16 cellular contexts compared by ENCODE assay signal in genomic region chr4:91280551-91281290, GRCh38.
"Had no signal": no experiment of that assay in that cellular context is flagged by ENCODE, and none has a peak within 500 bp of the region (broad histone marks: within the 10 kb centered on the region; RNA-seq: fewer than 3 reads in every experiment).

No MANE protein-coding gene starts in this region.

- H3K36me3 Mint-ChIP-seq: activated CD4-positive, alpha-beta memory T cell treated with anti-CD3 and anti-CD28 coated beads for 36 hours; activated CD8-positive, alpha-beta memory T cell treated with anti-CD3 and anti-CD28 coated beads, Interleukin-2, amount 10 ng/mL, durations not matched to agents 7 days and 5 days; naive thymus-derived CD4-positive, alpha-beta T cell; type B pancreatic cell had no signal

- H3K36me3 ChIP-seq: adrenal gland, gastrocnemius medialis, heart right ventricle, pancreas, spleen had no signal

- FAIRE-seq: islet of Langerhans, pancreas had no signal

- ATAC-seq: activated CD4-positive, alpha-beta T cell treated with anti-CD3 and anti-CD28 coated beads for 36 hours; activated CD8-positive, alpha-beta memory T cell treated with anti-CD3 and anti-CD28 coated beads, Interleukin-2, amount 10 ng/mL, durations not matched to agents 7 days and 5 days; gastrocnemius medialis; naive thymus-derived CD4-positive, alpha-beta T cell; sciatic nerve; stimulated activated naive CD8-positive, alpha-beta T cell treated with anti-CD3 and anti-CD28 coated beads, Interleukin-15, amount 100 ng/mL, for 72 hours had no signal

- H3K4me1 ChIP-seq: adrenal gland, gastrocnemius medialis, pancreas, spleen had no signal

- H3K27me3 ChIP-seq: adrenal gland, gastrocnemius medialis, heart right ventricle, pancreas, spleen had no signal

- H3K27me3 Mint-ChIP-seq: activated CD4-positive, alpha-beta memory T cell treated with anti-CD3 and anti-CD28 coated beads for 36 hours; activated CD4-positive, alpha-beta T cell treated with anti-CD3 and anti-CD28 coated beads for 36 hours; activated CD8-positive, alpha-beta memory T cell treated with anti-CD3 and anti-CD28 coated beads, Interleukin-2, amount 10 ng/mL, durations not matched to agents 7 days and 5 days; naive thymus-derived CD4-positive, alpha-beta T cell; stimulated activated naive CD8-positive, alpha-beta T cell treated with anti-CD3 and anti-CD28 coated beads, Interleukin-15, amount 100 ng/mL, for 72 hours; type B pancreatic cell had no signal

- H3K27ac ChIP-seq: adrenal gland, gastrocnemius medialis, heart right ventricle, pancreas, spleen had no signal

- H3K4me1 Mint-ChIP-seq: activated CD4-positive, alpha-beta T cell treated with anti-CD3 and anti-CD28 coated beads for 36 hours; activated CD8-positive, alpha-beta memory T cell treated with anti-CD3 and anti-CD28 coated beads, Interleukin-2, amount 10 ng/mL, durations not matched to agents 7 days and 5 days; naive thymus-derived CD4-positive, alpha-beta T cell; stimulated activated naive CD8-positive, alpha-beta T cell treated with anti-CD3 and anti-CD28 coated beads, Interleukin-15, amount 100 ng/mL, for 72 hours had no signal

- H3K27ac Mint-ChIP-seq: activated CD4-positive, alpha-beta memory T cell treated with anti-CD3 and anti-CD28 coated beads for 36 hours; activated CD4-positive, alpha-beta T cell treated with anti-CD3 and anti-CD28 coated beads for 36 hours; activated CD8-positive, alpha-beta memory T cell treated with anti-CD3 and anti-CD28 coated beads, Interleukin-2, amount 10 ng/mL, durations not matched to agents 7 days and 5 days; naive thymus-derived CD4-positive, alpha-beta T cell; stimulated activated naive CD8-positive, alpha-beta T cell treated with anti-CD3 and anti-CD28 coated beads, Interleukin-15, amount 100 ng/mL, for 72 hours; type B pancreatic cell had no signal

- H3K4me3 Mint-ChIP-seq: activated CD4-positive, alpha-beta memory T cell treated with anti-CD3 and anti-CD28 coated beads for 36 hours; activated CD4-positive, alpha-beta T cell treated with anti-CD3 and anti-CD28 coated beads for 36 hours; activated CD8-positive, alpha-beta memory T cell treated with anti-CD3 and anti-CD28 coated beads, Interleukin-2, amount 10 ng/mL, durations not matched to agents 7 days and 5 days; naive thymus-derived CD4-positive, alpha-beta T cell; stimulated activated naive CD8-positive, alpha-beta T cell treated with anti-CD3 and anti-CD28 coated beads, Interleukin-15, amount 100 ng/mL, for 72 hours; type B pancreatic cell had no signal

- H3K9me3 ChIP-seq: adrenal gland, gastrocnemius medialis, pancreas had no signal

- H3K4me3 ChIP-seq: adrenal gland, gastrocnemius medialis, heart right ventricle, pancreas, spleen had no signal

- DNase-seq: activated CD4-positive, alpha-beta memory T cell treated with anti-CD3 and anti-CD28 coated beads for 36 hours; activated CD4-positive, alpha-beta T cell treated with anti-CD3 and anti-CD28 coated beads for 36 hours; activated CD8-positive, alpha-beta memory T cell treated with anti-CD3 and anti-CD28 coated beads, Interleukin-2, amount 10 ng/mL, durations not matched to agents 7 days and 5 days; activated naive CD4-positive, alpha-beta T cell treated with anti-CD3 and anti-CD28 coated beads, Interleukin-2, amount 50 U/mL, for 16 hours; activated T-cell treated with anti-CD3 and anti-CD28 coated beads, Interleukin-2, amount 50 U/mL, for 1 hour; erythroblast; gastrocnemius medialis; naive thymus-derived CD4-positive, alpha-beta T cell; pancreas; spleen; stimulated activated naive CD8-positive, alpha-beta T cell treated with anti-CD3 and anti-CD28 coated beads, Interleukin-15, amount 100 ng/mL, for 72 hours had no signal
